Comparison of ENCODE assay signal across 8 cellular contexts in genomic region chr3:23811117-23811487, GRCh38. TPM values are rescaled to one million over a fixed set of nuclear protein-coding genes. Genes with fewer than 3 reads are reported as not detected.
DNase-seq lines count a peak whose midpoint lies in the region; ATAC-seq lines count a peak whose summit lies in the region.

No MANE protein-coding gene starts in this region.

- no peaks in the 10 kb centered on the region for H3K9me3 Mint-ChIP-seq in naive thymus-derived CD8-positive, alpha-beta T cell

- no peak for ATAC-seq in naive thymus-derived CD8-positive, alpha-beta T cell
- no peak for ATAC-seq in HG03196 (IDR thresholded peaks at IDR 0.05; ENCODE audit: unreplicated experiment)
- ATAC-seq in HG02798 (IDR thresholded peaks at IDR 0.05; ENCODE audit: poor library complexity, unreplicated experiment), result no peak

- DNase-seq in NCI-H82 (lab: John Stamatoyannopoulos, UW) (peak; percentile 22), NCI-H82 treated with DMSO at 0.1 percent for 48 hours (lab: John Stamatoyannopoulos, UW; ENCODE audit: unreplicated experiment) (no peak), NT2/D1 (ENCODE audit: low read depth, low spot score) (no peak), NCI-H446 treated with DMSO at 0.1 percent for 48 hours (lab: John Stamatoyannopoulos, UW) (no peak)
- DNase-seq in naive thymus-derived CD8-positive, alpha-beta T cell, result no peak

- peaks cover 0 to 6% (median 5%) of the 10 kb centered on the region in 3 donors for H3K36me3 Mint-ChIP-seq in naive thymus-derived CD8-positive, alpha-beta T cell

- H3K27ac ChIP-seq in ectodermal cell (ENCODE audit: insufficient read depth, low read depth, low read length, poor library complexity, severe bottlenecking), result no peak overlapping the region

- H3K9me3 ChIP-seq in NT2/D1 (ENCODE audit: insufficient read depth, low read length) (no peaks in the 10 kb centered on the region), ectodermal cell (ENCODE audit: control insufficient read depth, low read length) (no peaks in the 10 kb centered on the region)

- H3K4me3 ChIP-seq in NT2/D1 (ENCODE audit: insufficient read length, low read depth), result peak overlapping the region; percentile 73
- H3K4me3 ChIP-seq in ectodermal cell (ENCODE audit: insufficient read depth, low read depth, low read length), result peak overlapping the region; percentile 43

- peaks cover 56% of the 10 kb centered on the region for H3K36me3 ChIP-seq in NT2/D1 (ENCODE audit: insufficient read depth, insufficient read length, low read length)
- peaks cover 9% of the 10 kb centered on the region for H3K36me3 ChIP-seq in ectodermal cell (ENCODE audit: control insufficient read depth, insufficient read depth, low read length)

- H3K4me1 Mint-ChIP-seq in naive thymus-derived CD8-positive, alpha-beta T cell, result peaks cover 34 to 67% (median 66%) of the 10 kb centered on the region in 4 donors

- H3K4me1 ChIP-seq in NT2/D1 (ENCODE audit: insufficient read depth, insufficient read length), result no peaks in the 10 kb centered on the region
- H3K4me1 ChIP-seq in ectodermal cell (ENCODE audit: control insufficient read depth, insufficient read depth, low read length), result peaks cover 25% of the 10 kb centered on the region

- 32 to 34% methylated on average over 11 of the region's 11 CpGs for WGBS in ectodermal cell, 2 experiments

- peak overlapping the region; percentile 90 to 99 (median 94) for H3K4me3 Mint-ChIP-seq in naive thymus-derived CD8-positive, alpha-beta T cell

- H3K27me3 Mint-ChIP-seq in naive thymus-derived CD8-positive, alpha-beta T cell, result no peaks in the 10 kb centered on the region

- peak overlapping the region; percentile 79 to 98 (median 94) for H3K27ac Mint-ChIP-seq in naive thymus-derived CD8-positive, alpha-beta T cell

- H3K27me3 ChIP-seq in NT2/D1 (ENCODE audit: insufficient read depth, insufficient read length), result no peaks in the 10 kb centered on the region
- H3K27me3 ChIP-seq in ectodermal cell (ENCODE audit: control insufficient read depth, insufficient read depth, low read length, poor library complexity, severe bottlenecking), result no peaks in the 10 kb centered on the region

- H3K9ac ChIP-seq in NT2/D1 (ENCODE audit: insufficient read length, low read depth), result peak overlapping the region; percentile 87

- POLR2A ChIA-PET in naive thymus-derived CD8-positive, alpha-beta T cell (lab: Charles Lee), result interaction anchor here (0.9 to 1.3 kb wide), 2 partner anchors 106 kb away, joined by 4 to 7 read pairs; partner anchors contain the start of genes NKIRAS1 and RPL15

RNA-seq across cellular contexts. Expression of gene UBE2E1, which starts 5.3 kb away (rescaled TPM):
- 171 TPM for polyA plus RNA-seq in ectodermal cell (2013, experiment 1 of 4)
- polyA plus RNA-seq in ectodermal cell (2013, experiment 2 of 4), result 173 TPM
- polyA plus RNA-seq in ectodermal cell (2013, experiment 3 of 4), result 159 TPM
- polyA plus RNA-seq in ectodermal cell (2013, experiment 4 of 4), result 183 TPM
- total RNA-seq in naive thymus-derived CD8-positive, alpha-beta T cell, result 10 to 100 TPM; 57.0 to 65.6 TPM
- 10 to 100 TPM in 1 of 3 donors, 1 to 10 TPM in 2; 5.6 to 14.7 (median 9.8) TPM for polyA plus RNA-seq in naive thymus-derived CD8-positive, alpha-beta T cell
